8 cellular contexts compared by ENCODE assay signal in the genomic region with DNA sequence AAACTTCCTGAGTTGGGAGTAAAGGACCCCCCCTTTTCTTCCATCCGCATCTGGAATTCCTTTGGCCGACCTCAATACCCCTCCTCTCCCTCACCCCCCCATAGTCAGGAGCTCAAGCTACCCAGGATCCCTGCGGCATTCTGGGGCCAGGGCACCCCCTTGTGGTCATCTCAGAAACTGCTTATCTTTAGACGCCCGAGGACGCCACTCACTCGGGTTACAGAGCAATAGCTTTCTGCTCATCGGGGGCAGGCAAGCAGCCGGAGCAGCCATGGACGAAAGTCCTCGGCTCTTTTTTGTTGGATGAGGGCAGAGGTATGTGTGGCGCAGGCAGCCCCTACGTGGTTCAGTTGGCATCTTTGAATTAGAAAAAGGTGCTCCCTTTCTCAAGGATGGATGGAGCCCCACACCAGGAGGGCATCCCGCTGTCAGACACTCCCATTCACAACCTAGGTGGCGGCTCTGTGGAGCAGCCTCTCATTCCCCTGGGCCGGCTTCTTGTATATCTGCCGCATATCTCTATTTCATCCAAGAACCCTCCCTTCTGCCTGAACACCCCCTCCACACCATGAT. TPM values are rescaled to one million over a fixed set of nuclear protein-coding genes. Genes with fewer than 3 reads are reported as not detected.
DNase-seq lines count a peak whose midpoint lies in the region; ATAC-seq and TF ChIP-seq lines count a peak whose summit lies in the region.

No MANE protein-coding gene starts in this region.

- H3K27me3 Mint-ChIP-seq in activated CD4-positive, alpha-beta memory T cell treated with anti-CD3 and anti-CD28 coated beads, Interleukin-2, amount 10 ng/mL, durations not matched to agents 7 days and 5 days = peaks cover 35% of the 10 kb centered on the region
- H3K27me3 Mint-ChIP-seq in effector memory CD8-positive, alpha-beta T cell = peaks cover 29 to 47% of the 10 kb centered on the region in 2 donors

- peak; percentile 89 for TF ChIP-seq CTCF in AG09319 (IDR thresholded peaks at IDR 0.05; ENCODE audit: low read depth, low read length)

- H3K36me3 Mint-ChIP-seq in activated CD4-positive, alpha-beta memory T cell treated with anti-CD3 and anti-CD28 coated beads, Interleukin-2, amount 10 ng/mL, durations not matched to agents 7 days and 5 days (ENCODE audit: low read depth) = peaks cover 21% of the 10 kb centered on the region
- peaks cover 15% of the 10 kb centered on the region for H3K36me3 Mint-ChIP-seq in effector memory CD8-positive, alpha-beta T cell (ENCODE audit: insufficient read depth)

- no peaks in the 10 kb centered on the region for H3K9me3 Mint-ChIP-seq in activated CD4-positive, alpha-beta memory T cell treated with anti-CD3 and anti-CD28 coated beads, Interleukin-2, amount 10 ng/mL, durations not matched to agents 7 days and 5 days
- H3K9me3 Mint-ChIP-seq in effector memory CD8-positive, alpha-beta T cell = no peaks in the 10 kb centered on the region

- H3K4me3 Mint-ChIP-seq in activated CD4-positive, alpha-beta memory T cell treated with anti-CD3 and anti-CD28 coated beads, Interleukin-2, amount 10 ng/mL, durations not matched to agents 7 days and 5 days = no peak overlapping the region
- H3K4me3 Mint-ChIP-seq in effector memory CD8-positive, alpha-beta T cell = peak overlapping the region in 1 of 2 donors; percentile 62

- H3K27ac Mint-ChIP-seq in activated CD4-positive, alpha-beta memory T cell treated with anti-CD3 and anti-CD28 coated beads, Interleukin-2, amount 10 ng/mL, durations not matched to agents 7 days and 5 days = no peak overlapping the region
- H3K27ac Mint-ChIP-seq in effector memory CD8-positive, alpha-beta T cell = no peak overlapping the region

- peak; percentile 35 for ATAC-seq in effector memory CD8-positive, alpha-beta T cell (replicated peaks)

- CTCF ChIA-PET in activated CD4-positive, alpha-beta memory T cell treated with anti-CD3 and anti-CD28 coated beads, Interleukin-2, amount 10 ng/mL, durations not matched to agents 7 days and 5 days (lab: Charles Lee) = interaction anchor here (0.5 to 6.7 kb wide), 44 partner anchors 9 to 1134 kb away, joined by 3 to 136 read pairs (median 4); partner anchors contain the start of genes CBL, NLRX1, USP2 and VPS11

- peaks cover 60% of the 10 kb centered on the region for H3K4me1 Mint-ChIP-seq in activated CD4-positive, alpha-beta memory T cell treated with anti-CD3 and anti-CD28 coated beads, Interleukin-2, amount 10 ng/mL, durations not matched to agents 7 days and 5 days
- peaks cover 31 to 41% of the 10 kb centered on the region in 2 donors for H3K4me1 Mint-ChIP-seq in effector memory CD8-positive, alpha-beta T cell (ENCODE audit: low read depth in 2 of 2)

- no peak for DNase-seq in AG09319 (ENCODE audit: extremely low read depth, low read depth)
- peak; percentile 84 for DNase-seq in GM19238 (ENCODE audit: insufficient read length, low spot score)
- peak; percentile 85 to 96 for DNase-seq in NCI-H526 (lab: John Stamatoyannopoulos, UW)
- peak; percentile 77 for DNase-seq in activated CD4-positive, alpha-beta memory T cell treated with anti-CD3 and anti-CD28 coated beads, Interleukin-2, amount 10 ng/mL, durations not matched to agents 7 days and 5 days
- peak; percentile 68 to 73 (median 70) for DNase-seq in effector memory CD8-positive, alpha-beta T cell
- peak; percentile 80 to 82 for DNase-seq in lung microvascular endothelial cell (ENCODE audit: low read depth in 2 of 2)
- DNase-seq in stimulated activated CD8-positive, alpha-beta memory T cell treated with anti-CD3 and anti-CD28 coated beads, Interleukin-2, amount 100 ng/mL, for 1 hour (ENCODE audit: low read depth in 2 of 2) = peak; percentile 17 to 34
- no peak for DNase-seq in NCI-H1694 (lab: John Stamatoyannopoulos, UW)

- POLR2A ChIA-PET in activated CD4-positive, alpha-beta memory T cell treated with anti-CD3 and anti-CD28 coated beads, Interleukin-2, amount 10 ng/mL, durations not matched to agents 7 days and 5 days (lab: Charles Lee) = interaction anchor here (0.8 to 2.5 kb wide), 9 partner anchors 12 to 272 kb away, joined by 3 to 17 read pairs (median 4); partner anchors contain the start of genes HMBS and NLRX1

RNA-seq across cellular contexts. Expression of gene C1QTNF5, which starts 2.3 kb away (rescaled TPM):
- total RNA-seq in activated CD4-positive, alpha-beta memory T cell treated with anti-CD3 and anti-CD28 coated beads, Interleukin-2, amount 10 ng/mL, durations not matched to agents 7 days and 5 days = not detected
- 65.6 and 93.1 TPM in 2 replicates for total RNA-seq in lung microvascular endothelial cell

RNA-seq across cellular contexts. Expression of gene RNF26, which starts 4.1 kb away (rescaled TPM):
- total RNA-seq in activated CD4-positive, alpha-beta memory T cell treated with anti-CD3 and anti-CD28 coated beads, Interleukin-2, amount 10 ng/mL, durations not matched to agents 7 days and 5 days = 10 to 100 TPM; 33.5 to 35.1 TPM
- total RNA-seq in lung microvascular endothelial cell = 2.6 and 2.8 TPM in 2 replicates

RNA-seq across cellular contexts. Expression of gene MFRP, which starts 8.1 kb away (rescaled TPM):
- total RNA-seq in activated CD4-positive, alpha-beta memory T cell treated with anti-CD3 and anti-CD28 coated beads, Interleukin-2, amount 10 ng/mL, durations not matched to agents 7 days and 5 days = not detected
- under 0.01 TPM in 1 of 2 replicates, not detected in the other for total RNA-seq in lung microvascular endothelial cell

RNA-seq across cellular contexts. Expression of gene MCAM, which starts 21.5 kb away (rescaled TPM):
- total RNA-seq in activated CD4-positive, alpha-beta memory T cell treated with anti-CD3 and anti-CD28 coated beads, Interleukin-2, amount 10 ng/mL, durations not matched to agents 7 days and 5 days = 1 to 10 TPM; 6.5 to 6.6 TPM
- total RNA-seq in lung microvascular endothelial cell = 48.4 and 268 TPM in 2 replicates

RNA-seq across cellular contexts. Expression of gene USP2, which starts 43.1 kb away (rescaled TPM):
- under 1 TPM; 0.48 to 0.53 TPM for total RNA-seq in activated CD4-positive, alpha-beta memory T cell treated with anti-CD3 and anti-CD28 coated beads, Interleukin-2, amount 10 ng/mL, durations not matched to agents 7 days and 5 days
- total RNA-seq in lung microvascular endothelial cell = 0.20 and 0.22 TPM in 2 replicates

Comparison
In these comparisons a context has a peak if more than half of its experiments do, and no peak if none do; other contexts are left out.
1. DNase-seq: peak in GM19238 (single experiment), NCI-H526 (2 of 2), activated CD4-positive, alpha-beta memory T cell treated with anti-CD3 and anti-CD28 coated beads, Interleukin-2, amount 10 ng/mL, durations not matched to agents 7 days and 5 days (single experiment), effector memory CD8-positive, alpha-beta T cell (3 of 3), lung microvascular endothelial cell (2 of 2) and stimulated activated CD8-positive, alpha-beta memory T cell treated with anti-CD3 and anti-CD28 coated beads, Interleukin-2, amount 100 ng/mL, for 1 hour (2 of 2); none in AG09319 (single experiment) and NCI-H1694 (single experiment).
2. RNA of gene C1QTNF5, which starts 2.3 kb away (total RNA-seq): 65.6 to 93.1 TPM in lung microvascular endothelial cell; not detected in activated CD4-positive, alpha-beta memory T cell treated with anti-CD3 and anti-CD28 coated beads, Interleukin-2, amount 10 ng/mL, durations not matched to agents 7 days and 5 days; every median in the first group is over 10 times any median in the second.